Comparison of ENCODE assay signal across 16 cellular contexts in the genomic region with DNA sequence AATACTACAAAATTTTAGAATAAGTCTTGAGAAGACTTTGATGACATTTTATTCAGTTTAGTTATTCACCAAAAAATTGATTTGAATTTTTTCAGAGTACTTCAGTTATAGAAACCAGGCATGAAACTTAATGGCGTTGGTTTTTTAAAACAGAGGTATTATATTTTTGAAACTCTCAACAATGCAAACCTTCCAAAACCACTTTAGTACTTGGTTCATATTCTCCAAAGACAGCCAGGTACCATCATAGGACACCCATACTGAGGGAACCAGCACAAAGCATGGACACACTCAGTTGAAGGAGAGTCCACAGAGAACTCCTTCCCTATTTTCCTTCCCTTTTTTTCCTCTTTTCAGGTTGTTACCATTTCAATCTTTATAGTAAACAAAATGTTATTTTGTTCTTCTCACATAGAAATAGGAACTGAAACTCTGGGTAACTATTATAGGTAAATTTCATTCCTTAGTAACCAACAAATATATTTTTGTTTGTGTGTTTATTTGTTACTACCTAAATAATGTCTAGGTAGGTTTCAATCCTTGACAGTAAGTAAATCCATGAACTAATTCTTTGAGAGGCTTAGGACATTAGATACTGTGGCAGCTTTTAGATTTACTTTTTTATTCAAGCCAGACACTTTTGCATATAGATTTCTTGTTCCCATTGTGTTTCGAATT.
"Had no signal": no experiment of that assay in that cellular context is flagged by ENCODE, and none has a peak within 500 bp of the region (broad histone marks: within the 10 kb centered on the region; RNA-seq: fewer than 3 reads in every experiment).

No MANE protein-coding gene starts in this region.

- H3K4me3 ChIP-seq: lung, pancreas, stomach, testis had no signal

- H3K27ac ChIP-seq: pancreas, stomach, testis, WERI-Rb-1 had no signal

- H3K4me3 Mint-ChIP-seq: activated CD4-positive, alpha-beta T cell treated with anti-CD3 and anti-CD28 coated beads for 36 hours; activated CD8-positive, alpha-beta T cell treated with anti-CD3 and anti-CD28 coated beads, Interleukin-2, amount 10 ng/mL, durations not matched to agents 7 days and 5 days; activated T-cell treated with anti-CD3 and anti-CD28 coated beads, Interleukin-2, amount 50 U/mL, for 72 hours had no signal

- H3K36me3 Mint-ChIP-seq: activated naive CD4-positive, alpha-beta T cell treated with anti-CD3 and anti-CD28 coated beads, Interleukin-2, amount 50 U/mL, for 72 hours had no signal

- ATAC-seq: activated CD4-positive, alpha-beta T cell treated with anti-CD3 and anti-CD28 coated beads for 36 hours; activated CD8-positive, alpha-beta T cell treated with anti-CD3 and anti-CD28 coated beads, Interleukin-2, amount 10 ng/mL, durations not matched to agents 7 days and 5 days; activated naive CD4-positive, alpha-beta T cell treated with anti-CD3 and anti-CD28 coated beads, Interleukin-2, amount 50 U/mL, for 72 hours; activated T-cell treated with anti-CD3 and anti-CD28 coated beads, Interleukin-2, amount 50 U/mL, for 72 hours; left colon; pancreas; sciatic nerve had no signal

- H3K36me3 ChIP-seq: pancreas, stomach had no signal

- H3K4me1 ChIP-seq: pancreas, stomach, testis had no signal

- H3K4me1 Mint-ChIP-seq: activated CD4-positive, alpha-beta T cell treated with anti-CD3 and anti-CD28 coated beads for 36 hours had no signal

- H3K27me3 ChIP-seq: pancreas, stomach, testis had no signal

- H3K27ac Mint-ChIP-seq: activated CD4-positive, alpha-beta T cell treated with anti-CD3 and anti-CD28 coated beads for 36 hours; activated CD8-positive, alpha-beta T cell treated with anti-CD3 and anti-CD28 coated beads, Interleukin-2, amount 10 ng/mL, durations not matched to agents 7 days and 5 days; activated naive CD4-positive, alpha-beta T cell treated with anti-CD3 and anti-CD28 coated beads, Interleukin-2, amount 50 U/mL, for 72 hours; activated T-cell treated with anti-CD3 and anti-CD28 coated beads, Interleukin-2, amount 50 U/mL, for 72 hours had no signal

- H3K9me3 Mint-ChIP-seq: activated naive CD4-positive, alpha-beta T cell treated with anti-CD3 and anti-CD28 coated beads, Interleukin-2, amount 50 U/mL, for 72 hours; activated T-cell treated with anti-CD3 and anti-CD28 coated beads, Interleukin-2, amount 50 U/mL, for 72 hours had no signal

- H3K9me3 ChIP-seq: pancreas, stomach, testis had no signal

- DNase-seq: activated CD4-positive, alpha-beta T cell treated with anti-CD3 and anti-CD28 coated beads for 36 hours; activated CD8-positive, alpha-beta memory T cell treated with anti-CD3 and anti-CD28 coated beads, Interleukin-2, amount 50 U/mL, for 4 hours; activated CD8-positive, alpha-beta T cell treated with anti-CD3 and anti-CD28 coated beads, Interleukin-2, amount 10 ng/mL, durations not matched to agents 7 days and 5 days; activated gamma-delta T cell; activated T-cell treated with anti-CD3 and anti-CD28 coated beads, Interleukin-2, amount 50 U/mL, for 72 hours; amniotic stem cell; erythroblast; left colon; midbrain; pancreas; stomach; testis; WERI-Rb-1 had no signal
